13 cellular contexts compared by ENCODE assay signal in the genomic region with DNA sequence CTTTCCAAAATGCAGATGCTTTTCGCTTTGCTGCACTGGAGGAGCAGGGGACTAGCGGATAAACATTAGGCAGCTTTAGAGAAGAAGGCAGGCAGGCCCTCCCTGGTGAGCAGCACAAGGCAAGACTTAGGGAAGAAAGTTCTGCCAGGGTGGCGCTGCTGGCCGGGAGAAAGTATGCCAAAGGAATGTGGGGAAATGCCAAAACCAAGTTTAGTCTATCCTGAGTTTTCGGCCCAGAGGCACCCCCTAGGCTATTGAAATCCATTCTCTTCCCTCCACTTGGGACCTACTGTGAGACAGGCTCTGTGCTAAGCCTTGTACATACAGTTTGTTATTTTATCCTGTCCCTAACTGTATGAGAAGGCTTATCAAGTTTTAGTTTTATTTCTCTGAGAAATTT. TPM values are rescaled to one million over a fixed set of nuclear protein-coding genes. Genes with fewer than 3 reads are reported as not detected.
DNase-seq lines count a peak whose midpoint lies in the region; ATAC-seq and TF ChIP-seq lines count a peak whose summit lies in the region.
"Had no signal": no experiment of that assay in that cellular context is flagged by ENCODE, and none has a peak within 500 bp of the region (broad histone marks: within the 10 kb centered on the region; RNA-seq: fewer than 3 reads in every experiment).

No MANE protein-coding gene starts in this region.

- no peak for ATAC-seq in HG03354 (IDR thresholded peaks at IDR 0.05; ENCODE audit: poor library complexity, severe bottlenecking, unreplicated experiment)
- ATAC-seq: activated CD4-positive, alpha-beta T cell treated with anti-CD3 and anti-CD28 coated beads for 36 hours; psoas muscle had no signal

- H3K27me3 ChIP-seq in MG63, result no peaks in the 10 kb centered on the region; the same call in 1 of the 2 replicates
- H3K27me3 ChIP-seq: thyroid gland had no signal

- peak overlapping the region; percentile 44 for H3K27ac Mint-ChIP-seq in endothelial cell (ENCODE audit: unreplicated experiment)
- H3K27ac Mint-ChIP-seq: activated CD4-positive, alpha-beta T cell treated with anti-CD3 and anti-CD28 coated beads for 36 hours; IgD-negative memory B cell; T-helper 1 cell treated with Interleukin-12 subunit alpha and Interleukin-12 subunit beta and Interleukin-4 antibody, amounts not matched to agents 30 μg/mL and 1 μg/mL, for 36 hours had no signal

- H3K27me3 Mint-ChIP-seq in endothelial cell (ENCODE audit: unreplicated experiment), result peaks cover 3% of the 10 kb centered on the region

- no peak overlapping the region for H3K4me3 Mint-ChIP-seq in endothelial cell (ENCODE audit: unreplicated experiment)
- H3K4me3 Mint-ChIP-seq: activated CD4-positive, alpha-beta T cell treated with anti-CD3 and anti-CD28 coated beads for 36 hours; IgD-negative memory B cell; T-helper 1 cell treated with Interleukin-12 subunit alpha and Interleukin-12 subunit beta and Interleukin-4 antibody, amounts not matched to agents 30 μg/mL and 1 μg/mL, for 36 hours had no signal

- DNase-seq in AG09319 (ENCODE audit: extremely low read depth, low read depth) (no peak), MG63 (peak; percentile 69), endothelial cell (ENCODE audit: low spot score) (no peak), myocyte (ENCODE audit: low read depth) (peak; percentile 55), NOMO-1 treated with dmso at 0.1 percent for 144 hours (lab: John Stamatoyannopoulos, UW; ENCODE audit: unreplicated experiment) (no peak)
- no peak for DNase-seq in stimulated activated CD4-positive, alpha-beta T cell treated with anti-CD3 and anti-CD28 coated beads, Interleukin-12 subunit alpha, Interleukin-12 subunit beta, amount 100 ng/mL, for 4 hours
- DNase-seq in activated naive CD4-positive, alpha-beta T cell treated with Interleukin-2 at 50 U/mL for 16 hours, result no peak
- DNase-seq: activated CD4-positive, alpha-beta T cell treated with anti-CD3 and anti-CD28 coated beads for 36 hours; psoas muscle had no signal

- no peaks in the 10 kb centered on the region for H3K9me3 Mint-ChIP-seq in endothelial cell (ENCODE audit: unreplicated experiment)
- H3K9me3 Mint-ChIP-seq: T-helper 1 cell treated with Interleukin-12 subunit alpha and Interleukin-12 subunit beta and Interleukin-4 antibody, amounts not matched to agents 30 μg/mL and 1 μg/mL, for 36 hours had no signal

- peaks cover 13% of the 10 kb centered on the region for H3K36me3 Mint-ChIP-seq in endothelial cell (ENCODE audit: low read depth, unreplicated experiment)

- no peaks in the 10 kb centered on the region for H3K9me3 ChIP-seq in MG63
- H3K9me3 ChIP-seq: psoas muscle, thyroid gland had no signal

- H3K4me1 Mint-ChIP-seq in endothelial cell (ENCODE audit: unreplicated experiment), result peaks cover 17% of the 10 kb centered on the region
- H3K4me1 Mint-ChIP-seq: activated CD4-positive, alpha-beta T cell treated with anti-CD3 and anti-CD28 coated beads for 36 hours; IgD-negative memory B cell had no signal

- H3K36me3 ChIP-seq in MG63, result no peaks in the 10 kb centered on the region
- H3K36me3 ChIP-seq: thyroid gland had no signal

- H3K4me3 ChIP-seq in MG63, result no peak overlapping the region
- H3K4me3 ChIP-seq: psoas muscle, thyroid gland had no signal

- TF ChIP-seq CTCF in AG09319 (IDR thresholded peaks at IDR 0.05; ENCODE audit: low read depth, low read length) (peak; percentile 24), endothelial cell (IDR thresholded peaks at IDR 0.05; ENCODE audit: unreplicated experiment) (no peak)

RNA-seq across cellular contexts. Expression of gene SHC4, which starts 9.2 kb away (rescaled TPM):
- total RNA-seq in MG63 (2014; rRNA removed; shearing (Covaris generic); ENCODE audit: low replicate concordance), result not detected in 2 replicates
- total RNA-seq in endothelial cell (ENCODE audit: unreplicated experiment) (6.8 TPM), myocyte (1.1 and 2.9 TPM in 2 replicates)
- 1.4 TPM for polyA plus RNA-seq in myocyte (2012)
- polyA plus RNA-seq: IgD-negative memory B cell had no signal

Comparison
In these comparisons a context has a peak if more than half of its experiments do, and no peak if none do; other contexts are left out.
1. DNase-seq: peak in MG63 (single experiment) and myocyte (single experiment); none in AG09319 (single experiment), endothelial cell (single experiment), stimulated activated CD4-positive, alpha-beta T cell treated with anti-CD3 and anti-CD28 coated beads, Interleukin-12 subunit alpha, Interleukin-12 subunit beta, amount 100 ng/mL, for 4 hours (single experiment), activated naive CD4-positive, alpha-beta T cell treated with Interleukin-2 at 50 U/mL for 16 hours (single experiment) and NOMO-1 treated with dmso at 0.1 percent for 144 hours (single experiment).